ENCODE assay signal across 8 cellular contexts in genomic region chr13:50123862-50124535, GRCh38.
DNase-seq lines count a peak whose midpoint lies in the region; ATAC-seq and TF ChIP-seq lines count a peak whose summit lies in the region.

No MANE protein-coding gene starts in this region.

- H3K27ac ChIP-seq in lower lobe of right lung = peak overlapping the region; percentile 100

- H3K4me3 ChIP-seq in BE2C (ENCODE audit: low read depth, low read length) = peak overlapping the region; percentile 87
- H3K4me3 ChIP-seq in lower lobe of right lung = peak overlapping the region; percentile 92

- peaks cover 4% of the 10 kb centered on the region for H3K36me3 ChIP-seq in BE2C
- H3K36me3 ChIP-seq in lower lobe of right lung = no peaks in the 10 kb centered on the region

- H3K27me3 ChIP-seq in BE2C (no peaks in the 10 kb centered on the region), lower lobe of right lung (ENCODE audit: low read depth) (peaks cover 12% of the 10 kb centered on the region)

- intact Hi-C loops in lower lobe of right lung (cut with DNase I) = no loop called here

- DNase-seq in BE2C (no peak), GM19238 (ENCODE audit: insufficient read length, low spot score) (peak; percentile 93), NCI-H526 (lab: John Stamatoyannopoulos, UW) (peak; percentile 94 to 96), dermis microvascular lymphatic vessel endothelial cell (ENCODE audit: low read depth in 2 of 2) (peak; percentile 91 to 98), lower lobe of right lung (peak; percentile 86)
- DNase-seq in activated CD4-positive, alpha-beta T cell treated with anti-CD3 and anti-CD28 coated beads, Interleukin-2, amount 50 U/mL, for 48 hours = peak; percentile 74 to 90
- peak; percentile 39 for DNase-seq in stimulated activated CD8-positive, alpha-beta memory T cell treated with anti-CD3 and anti-CD28 coated beads, Interleukin-12 subunit alpha, Interleukin-12 subunit beta, amount 100 ng/mL, for 24 hours (ENCODE audit: extremely low read depth)

- H3K9me3 ChIP-seq in BE2C (no peaks in the 10 kb centered on the region), lower lobe of right lung (no peaks in the 10 kb centered on the region)

- TF ChIP-seq CTCF in BE2C (IDR thresholded peaks at IDR 0.05; ENCODE audit: low read depth, low read length) (no peak), lower lobe of right lung (IDR thresholded peaks at IDR 0.05) (peak; percentile 23)

- ATAC-seq in HG03354 (IDR thresholded peaks at IDR 0.05; ENCODE audit: poor library complexity, severe bottlenecking, unreplicated experiment) (peak; percentile 72), lower lobe of right lung (peak; percentile 89 to 92)

- H3K4me1 ChIP-seq in BE2C = peaks cover 8% of the 10 kb centered on the region; the same call in 1 of the 2 replicates
- H3K4me1 ChIP-seq in lower lobe of right lung = peaks cover 59% of the 10 kb centered on the region
